13 cellular contexts compared by ENCODE assay signal in genomic region chr1:109275706-109276345, GRCh38. TPM values are rescaled to one million over a fixed set of nuclear protein-coding genes. Genes with fewer than 3 reads are reported as not detected.
DNase-seq lines count a peak whose midpoint lies in the region; ATAC-seq and TF ChIP-seq lines count a peak whose summit lies in the region.
"Had no signal": no experiment of that assay in that cellular context is flagged by ENCODE, and none has a peak within 500 bp of the region (broad histone marks: within the 10 kb centered on the region; RNA-seq: fewer than 3 reads in every experiment).

No MANE protein-coding gene starts in this region.

- intact Hi-C loops in prostate gland (cut with DNase I), result no loop called here

- ATAC-seq in HG03565 (IDR thresholded peaks at IDR 0.05; ENCODE audit: unreplicated experiment), result no peak

- no peaks in the 10 kb centered on the region for H3K36me3 ChIP-seq in prostate gland

- TF ChIP-seq CTCF in VCaP (conservative IDR thresholded peaks at IDR 0.05) (no peak), fibroblast of the aortic adventitia (IDR thresholded peaks at IDR 0.05; ENCODE audit: insufficient read depth, low read length) (no peak), prostate gland (IDR thresholded peaks at IDR 0.05) (no peak)

- H3K27ac ChIP-seq in VCaP (peak overlapping the region; percentile 55; the same call in 1 of the 2 replicates), prostate gland (peak overlapping the region; percentile 77 to 79)

- peak; percentile 80 for DNase-seq in ELF-1 (ENCODE audit: low read depth, low spot score)
- DNase-seq in fibroblast of the aortic adventitia (ENCODE audit: low read depth), result peak; percentile 28
- DNase-seq in prostate gland (ENCODE audit: low spot score), result no peak
- no peak for DNase-seq in SW 1271 (lab: John Stamatoyannopoulos, UW)
- DNase-seq in SW480 (ENCODE audit: low spot score), result no peak
- DNase-seq in D341Med (ENCODE audit: low spot score), result no peak
- DNase-seq: activated CD4-positive, alpha-beta memory T cell treated with anti-CD3 and anti-CD28 coated beads, Interleukin-2, amount 10 ng/mL, durations not matched to agents 7 days and 5 days; activated naive CD8-positive, alpha-beta T cell treated with anti-CD3 and anti-CD28 coated beads, Interleukin-2, amount 10 ng/mL, durations not matched to agents 7 days and 5 days; CD4-positive, alpha-beta memory T cell; Kasumi-1; NCI-H524 treated with DMSO at 0.1 percent for 48 hours had no signal

- no peaks in the 10 kb centered on the region for H3K9me3 ChIP-seq in prostate gland

- TF ChIP-seq POLR2A in prostate gland (IDR thresholded peaks at IDR 0.05), result no peak

- peaks cover 11% of the 10 kb centered on the region for H3K4me1 ChIP-seq in prostate gland (replicated peaks)

- no peaks in the 10 kb centered on the region for H3K27me3 ChIP-seq in prostate gland (replicated peaks; ENCODE audit: insufficient read depth)

- H3K4me3 ChIP-seq in fibroblast of the aortic adventitia (ENCODE audit: low read depth, low read length) (no peak overlapping the region), prostate gland (no peak overlapping the region)

- WGBS in prostate gland, result 67% methylated on average over 9 of the region's 9 CpGs

RNA-seq across cellular contexts. Expression of gene PSRC1, which starts 7.1 kb away (rescaled TPM):
- total RNA-seq in fibroblast of the aortic adventitia (ENCODE audit: low replicate concordance) (10.0 and 19.0 TPM in 2 replicates), prostate gland (10 to 100 TPM in 1 of 2 donors, 1 to 10 TPM in 1; 9.1 to 40.0 TPM)

RNA-seq across cellular contexts. Expression of gene CELSR2, which starts 26.5 kb away (rescaled TPM):
- total RNA-seq in fibroblast of the aortic adventitia (ENCODE audit: low replicate concordance) (0.36 and 0.90 TPM in 2 replicates), prostate gland (100 to 1,000 TPM in 1 of 2 donors, 10 to 100 TPM in 1; 18.8 to 118 TPM)

RNA-seq across cellular contexts. Expression of gene MYBPHL, which starts 31.0 kb away (rescaled TPM):
- total RNA-seq in fibroblast of the aortic adventitia (ENCODE audit: low replicate concordance) (not detected in 2 replicates), prostate gland (not detected)
- total RNA-seq: activated CD4-positive, alpha-beta memory T cell treated with anti-CD3 and anti-CD28 coated beads, Interleukin-2, amount 10 ng/mL, durations not matched to agents 7 days and 5 days; activated naive CD8-positive, alpha-beta T cell treated with anti-CD3 and anti-CD28 coated beads, Interleukin-2, amount 10 ng/mL, durations not matched to agents 7 days and 5 days; CD4-positive, alpha-beta memory T cell had no signal

Comparison
In these comparisons a context has a peak if more than half of its experiments do, and no peak if none do; other contexts are left out.
1. DNase-seq: peak in ELF-1 (single experiment) and fibroblast of the aortic adventitia (single experiment); none in prostate gland (single experiment), SW 1271 (0 of 2), SW480 (single experiment) and D341Med (single experiment).
2. RNA of gene CELSR2, which starts 26.5 kb away (total RNA-seq): 18.8 to 118 TPM in prostate gland; 0.36 to 0.90 TPM in fibroblast of the aortic adventitia; every median in the first group is over 10 times any median in the second.